ENCODE assay signal across 1 cellular context in the genomic region with DNA sequence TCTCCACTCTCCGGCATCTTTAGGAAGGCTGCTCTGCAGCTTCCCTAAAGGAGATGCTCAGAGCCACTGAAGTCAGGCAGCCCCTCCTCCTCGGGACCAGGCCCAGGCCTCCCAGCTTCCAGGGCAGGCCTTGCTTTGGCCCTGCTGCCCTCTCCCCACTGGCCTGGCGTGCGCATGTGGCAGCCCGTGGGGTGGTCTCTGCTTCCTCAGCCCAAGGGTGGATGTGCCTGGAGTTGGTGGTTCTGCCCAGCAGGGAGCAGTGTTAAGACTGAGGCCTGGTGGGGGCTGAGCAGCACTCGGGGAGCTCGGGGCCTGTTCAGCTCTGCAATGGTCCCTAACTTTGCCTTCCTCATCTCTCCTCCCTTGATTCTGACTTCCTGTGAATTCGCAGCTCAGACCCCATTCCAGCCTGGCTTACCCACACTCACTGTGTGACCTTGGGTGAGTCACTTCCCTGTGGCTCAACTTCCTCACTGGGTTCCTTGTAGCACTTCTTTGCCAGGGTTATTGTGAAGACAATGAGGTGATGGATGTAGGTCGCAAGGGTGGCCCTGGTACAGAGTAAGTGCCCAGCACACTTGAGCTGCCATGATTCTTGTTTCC.
TF ChIP-seq lines count a peak whose summit lies in the region.

No MANE protein-coding gene starts in this region.

TF ChIP-seq in H1, 55 proteins besides CTCF, POLR2A, EP300 and RAD21 (continued from another document):
- TF ChIP-seq, protein P1, sequence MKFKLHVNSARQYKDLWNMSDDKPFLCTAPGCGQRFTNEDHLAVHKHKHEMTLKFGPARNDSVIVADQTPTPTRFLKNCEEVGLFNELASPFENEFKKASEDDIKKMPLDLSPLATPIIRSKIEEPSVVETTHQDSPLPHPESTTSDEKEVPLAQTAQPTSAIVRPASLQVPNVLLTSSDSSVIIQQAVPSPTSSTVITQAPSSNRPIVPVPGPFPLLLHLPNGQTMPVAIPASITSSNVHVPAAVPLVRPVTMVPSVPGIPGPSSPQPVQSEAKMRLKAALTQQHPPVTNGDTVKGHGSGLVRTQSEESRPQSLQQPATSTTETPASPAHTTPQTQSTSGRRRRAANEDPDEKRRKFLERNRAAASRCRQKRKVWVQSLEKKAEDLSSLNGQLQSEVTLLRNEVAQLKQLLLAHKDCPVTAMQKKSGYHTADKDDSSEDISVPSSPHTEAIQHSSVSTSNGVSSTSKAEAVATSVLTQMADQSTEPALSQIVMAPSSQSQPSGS (IDR thresholded peaks at IDR 0.05; ENCODE audit: low read length): no peak
- TF ChIP-seq ASH2L (IDR thresholded peaks at IDR 0.05; ENCODE audit: low read length): no peak
- no peak for TF ChIP-seq TCF12 (IDR thresholded peaks at IDR 0.05; ENCODE audit: low read depth, low read length)
- TF ChIP-seq SIX5 (IDR thresholded peaks at IDR 0.05; ENCODE audit: low read depth, low read length): no peak
